8 cellular contexts compared by ENCODE assay signal in the genomic region with DNA sequence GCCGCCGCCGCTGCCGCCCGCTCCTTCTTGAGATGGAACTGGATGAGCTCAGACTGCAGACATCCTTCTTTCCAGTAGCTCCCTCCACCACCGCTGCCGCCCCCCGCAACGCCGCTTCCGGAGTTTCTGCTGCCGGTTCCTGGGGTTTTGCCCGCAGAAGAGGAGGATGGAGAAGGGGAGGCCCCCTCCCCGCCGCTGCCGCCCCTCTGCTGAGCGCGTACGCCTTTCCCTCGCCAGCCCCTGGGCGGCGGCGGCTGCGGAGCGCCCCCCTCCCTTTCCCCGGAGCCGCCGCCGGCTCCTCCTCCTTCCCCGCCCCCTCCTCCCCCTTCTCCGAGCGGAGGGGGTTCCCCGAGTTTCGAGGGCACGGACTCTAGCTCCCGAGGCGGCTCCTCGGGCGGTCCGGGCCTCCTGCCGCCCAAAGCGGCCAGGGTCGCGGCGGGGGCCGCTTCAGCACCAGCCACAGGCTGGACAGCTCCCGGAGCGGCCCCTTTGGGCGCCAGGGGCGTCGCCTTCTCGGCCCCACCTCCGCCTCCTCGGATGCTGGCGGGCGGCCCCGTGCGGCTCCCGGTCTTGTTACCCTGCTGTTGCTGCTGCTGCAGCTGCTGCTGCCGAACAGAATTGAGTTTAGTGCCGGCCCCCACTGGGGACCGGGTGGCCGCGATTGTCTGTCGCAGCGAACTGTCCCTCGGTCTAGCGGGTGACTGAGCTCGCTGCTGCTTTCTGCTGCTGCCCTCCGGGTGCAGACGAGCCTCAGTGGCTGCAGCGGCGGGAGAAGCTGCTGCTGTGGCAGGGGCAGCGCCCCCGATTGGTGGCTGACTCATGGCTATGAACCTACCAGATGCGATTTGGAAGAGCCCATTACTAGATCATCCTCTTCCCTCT. TPM values are rescaled to one million over a fixed set of nuclear protein-coding genes. Genes with fewer than 3 reads are reported as not detected.
DNase-seq lines count a peak whose midpoint lies in the region; ATAC-seq and TF ChIP-seq lines count a peak whose summit lies in the region.

No MANE protein-coding gene starts in this region.

- no peak for TF ChIP-seq CTCF in foreskin keratinocyte (conservative IDR thresholded peaks at IDR 0.05)

- peak; percentile 84 for DNase-seq in D341Med (ENCODE audit: low spot score)
- peak; percentile 72 for DNase-seq in HT1080 (ENCODE audit: low read depth)
- peak; percentile 72 for DNase-seq in activated effector memory CD4-positive, alpha-beta T cell treated with Interleukin-2 at 50 U/mL for 16 hours
- no peak for DNase-seq in foreskin keratinocyte

- H3K4me3 ChIP-seq in neuron (ENCODE audit: low read length): peak overlapping the region; percentile 88

- peaks cover 2% of the 10 kb centered on the region for H3K9me3 ChIP-seq in neuron (ENCODE audit: low read length)

- peaks cover 47% of the 10 kb centered on the region for H3K36me3 ChIP-seq in neuron (ENCODE audit: insufficient read depth, low read length)

- H3K27me3 ChIP-seq in foreskin keratinocyte: peaks cover 98% of the 10 kb centered on the region
- no peaks in the 10 kb centered on the region for H3K27me3 ChIP-seq in neuron (ENCODE audit: insufficient read depth, low read length)

- H3K27ac ChIP-seq in foreskin keratinocyte (no peak overlapping the region), temporal lobe (ENCODE audit: low read depth, low read length) (peak overlapping the region; percentile 73)

- ATAC-seq in GM21390 (IDR thresholded peaks at IDR 0.05; ENCODE audit: unreplicated experiment) (peak; percentile 71), foreskin keratinocyte (peak; percentile 62)

- H2AFZ ChIP-seq in neuron (ENCODE audit: low read depth, low read length): no peak overlapping the region

- H3K4me1 ChIP-seq in foreskin keratinocyte (no peaks in the 10 kb centered on the region), neuron (ENCODE audit: insufficient read depth, low read length) (peaks cover 25% of the 10 kb centered on the region)

TF ChIP-seq in PFSK-1, 5 proteins besides CTCF, POLR2A, EP300 and RAD21:
- TF ChIP-seq, protein P1, sequence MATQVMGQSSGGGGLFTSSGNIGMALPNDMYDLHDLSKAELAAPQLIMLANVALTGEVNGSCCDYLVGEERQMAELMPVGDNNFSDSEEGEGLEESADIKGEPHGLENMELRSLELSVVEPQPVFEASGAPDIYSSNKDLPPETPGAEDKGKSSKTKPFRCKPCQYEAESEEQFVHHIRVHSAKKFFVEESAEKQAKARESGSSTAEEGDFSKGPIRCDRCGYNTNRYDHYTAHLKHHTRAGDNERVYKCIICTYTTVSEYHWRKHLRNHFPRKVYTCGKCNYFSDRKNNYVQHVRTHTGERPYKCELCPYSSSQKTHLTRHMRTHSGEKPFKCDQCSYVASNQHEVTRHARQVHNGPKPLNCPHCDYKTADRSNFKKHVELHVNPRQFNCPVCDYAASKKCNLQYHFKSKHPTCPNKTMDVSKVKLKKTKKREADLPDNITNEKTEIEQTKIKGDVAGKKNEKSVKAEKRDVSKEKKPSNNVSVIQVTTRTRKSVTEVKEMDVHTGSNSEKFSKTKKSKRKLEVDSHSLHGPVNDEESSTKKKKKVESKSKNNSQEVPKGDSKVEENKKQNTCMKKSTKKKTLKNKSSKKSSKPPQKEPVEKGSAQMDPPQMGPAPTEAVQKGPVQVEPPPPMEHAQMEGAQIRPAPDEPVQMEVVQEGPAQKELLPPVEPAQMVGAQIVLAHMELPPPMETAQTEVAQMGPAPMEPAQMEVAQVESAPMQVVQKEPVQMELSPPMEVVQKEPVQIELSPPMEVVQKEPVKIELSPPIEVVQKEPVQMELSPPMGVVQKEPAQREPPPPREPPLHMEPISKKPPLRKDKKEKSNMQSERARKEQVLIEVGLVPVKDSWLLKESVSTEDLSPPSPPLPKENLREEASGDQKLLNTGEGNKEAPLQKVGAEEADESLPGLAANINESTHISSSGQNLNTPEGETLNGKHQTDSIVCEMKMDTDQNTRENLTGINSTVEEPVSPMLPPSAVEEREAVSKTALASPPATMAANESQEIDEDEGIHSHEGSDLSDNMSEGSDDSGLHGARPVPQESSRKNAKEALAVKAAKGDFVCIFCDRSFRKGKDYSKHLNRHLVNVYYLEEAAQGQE (IDR thresholded peaks at IDR 0.05; ENCODE audit: insufficient read depth in 1 of 2, low read depth in 2 of 2, low read length in 2 of 2): peak; percentile 86 to 93
- TF ChIP-seq POLR2AphosphoS5 (IDR thresholded peaks at IDR 0.05; ENCODE audit: low read depth, low read length): no peak
TF ChIP-seq in PFSK-1: peak in this region for 1.

RNA-seq across cellular contexts. Expression of a gene that starts 56.8 kb away (rescaled TPM):
- total RNA-seq in HT1080 (2014; rRNA removed; shearing (Covaris generic)): 0.06 and 0.23 TPM in 2 replicates
- polyA plus RNA-seq in HT1080 (2015; cell fraction: cytosol; rRNA removed): 0.33 and 0.51 TPM in 2 replicates
- 1.6 and 1.8 TPM in 2 replicates for polyA plus RNA-seq in HT1080 (2015; cell fraction: nucleus; rRNA removed)
- not detected for polyA plus RNA-seq in PFSK-1 (2012; ENCODE audit: insufficient read length, low read depth)
- total RNA-seq in foreskin keratinocyte: 0.03 TPM in 1 of 2 replicates, not detected in the other
- not detected in 2 replicates for polyA plus RNA-seq in foreskin keratinocyte
- 114 TPM for total RNA-seq in temporal lobe

Comparison
In these comparisons a context has a peak if more than half of its experiments do, and no peak if none do; other contexts are left out.
1. DNase-seq: peak in D341Med (single experiment), HT1080 (single experiment) and activated effector memory CD4-positive, alpha-beta T cell treated with Interleukin-2 at 50 U/mL for 16 hours (single experiment); none in foreskin keratinocyte (0 of 2).
2. RNA of a gene that starts 56.8 kb away (total RNA-seq): 114 TPM in temporal lobe (single experiment); 0.06 to 0.23 TPM in HT1080 and 0.03 TPM in foreskin keratinocyte; every median in the first group is over 10 times any median in the second.